In the genomic region with DNA sequence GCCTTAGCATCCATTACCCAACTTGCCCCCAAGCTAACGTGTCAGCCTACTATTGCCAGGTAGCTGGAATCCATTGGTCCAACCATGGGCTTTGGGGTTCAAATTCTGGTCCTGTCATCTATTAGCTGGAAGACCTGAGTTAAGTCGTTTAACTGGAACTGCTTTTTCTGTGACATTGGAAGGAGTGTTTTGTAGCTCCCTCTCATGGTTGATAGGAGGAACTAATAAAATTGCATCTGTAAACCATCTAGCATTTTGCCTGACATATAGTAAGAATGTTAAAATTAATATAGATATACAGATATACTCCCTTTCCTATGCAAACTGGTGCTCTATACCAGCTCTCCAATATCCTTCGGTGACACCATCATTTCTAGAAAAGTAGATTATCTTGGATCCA, we compare ENCODE assay signal across 12 cellular contexts. TPM values are rescaled to one million over a fixed set of nuclear protein-coding genes. Genes with fewer than 3 reads are reported as not detected.
DNase-seq lines count a peak whose midpoint lies in the region; ATAC-seq, FAIRE-seq and TF ChIP-seq lines count a peak whose summit lies in the region.
"Had no signal": no experiment of that assay in that cellular context is flagged by ENCODE, and none has a peak within 500 bp of the region (broad histone marks: within the 10 kb centered on the region; RNA-seq: fewer than 3 reads in every experiment).

No MANE protein-coding gene starts in this region.

- H3K9ac ChIP-seq in H9 (ENCODE audit: extremely low read depth, insufficient read length, low read length) (no peak overlapping the region), SU-DHL-6 (ENCODE audit: low read length) (no peak overlapping the region), keratinocyte (ENCODE audit: control insufficient read depth, extremely low read depth, insufficient read depth, low read length) (no peak overlapping the region)

- peaks cover 3% of the 10 kb centered on the region for H3K23me2 ChIP-seq in H9 (ENCODE audit: insufficient read length, low read depth, low read length, poor library complexity, severe bottlenecking)

- no peaks in the 10 kb centered on the region for H3K79me2 ChIP-seq in H9 (ENCODE audit: insufficient read depth, low read length)
- H3K79me2 ChIP-seq in SU-DHL-6 (ENCODE audit: insufficient read depth, low read length): no peaks in the 10 kb centered on the region
- H3K79me2 ChIP-seq in keratinocyte (ENCODE audit: control insufficient read depth, insufficient read depth, low read length): no peaks in the 10 kb centered on the region

- no peaks in the 10 kb centered on the region for H3K9me3 ChIP-seq in H9 (ENCODE audit: control insufficient read depth, low read depth, low read length)
- H3K9me3 ChIP-seq in SU-DHL-6 (ENCODE audit: insufficient read depth, low read length): no peaks in the 10 kb centered on the region
- no peaks in the 10 kb centered on the region for H3K9me3 ChIP-seq in keratinocyte (ENCODE audit: control insufficient read depth, low read depth, low read length)

- H2BK5ac ChIP-seq in H9 (ENCODE audit: insufficient read length, low read length): no peak overlapping the region

- H4K5ac ChIP-seq in H9 (ENCODE audit: insufficient read length, low read depth, low read length): no peak overlapping the region

- dilution Hi-C loops in keratinocyte (cut with MboI; ENCODE audit: extremely low pct_ligation_motif_present, low sequenced_read_pairs): loop anchor here (25.0 kb wide), 1 partner anchor 327 kb away; no protein-coding TSS in a partner anchor

- no peak for ATAC-seq in HG02884 (IDR thresholded peaks at IDR 0.05; ENCODE audit: unreplicated experiment)

- H3F3A ChIP-seq in SU-DHL-6 (ENCODE audit: insufficient read depth): no peaks in the 10 kb centered on the region

- H3K9me3 Mint-ChIP-seq in H9: peaks cover 0 to 3% of the 10 kb centered on the region in 2 experiments; a peak in 1 of 5 replicates
- H3K9me3 Mint-ChIP-seq: stimulated activated naive CD8-positive, alpha-beta T cell treated with anti-CD3 and anti-CD28 coated beads, Interleukin-15, Interleukin-2, amounts not matched to agents 100 ng/mL and 50 ng/mL, for 24 hours had no signal

- H3K9me1 ChIP-seq in keratinocyte (ENCODE audit: control insufficient read depth, extremely low read depth, insufficient read depth, low read length): no peaks in the 10 kb centered on the region

- no peak overlapping the region for H3T11ph ChIP-seq in H9 (ENCODE audit: low read length)

- H2AFZ ChIP-seq in H9 (ENCODE audit: low read length) (no peak overlapping the region), SU-DHL-6 (ENCODE audit: low read depth, low read length, severe bottlenecking) (no peak overlapping the region), keratinocyte (ENCODE audit: control insufficient read depth, low read length) (no peak overlapping the region)

- H3K4me1 Mint-ChIP-seq in H9: peaks cover 17% of the 10 kb centered on the region in 2 experiments

- H3K4me1 ChIP-seq in H9 (ENCODE audit: insufficient read depth, low read length) (no peaks in the 10 kb centered on the region), keratinocyte (ENCODE audit: control insufficient read depth, extremely low read depth, insufficient read depth, low read length) (peaks cover 33% of the 10 kb centered on the region)

- H4K91ac ChIP-seq in H9 (ENCODE audit: insufficient read length, low read depth, low read length): no peak overlapping the region

- no peak overlapping the region for H3K27ac ChIP-seq in H9 (ENCODE audit: insufficient read length, low read depth, low read length)
- no peak overlapping the region for H3K27ac ChIP-seq in SU-DHL-6 (ENCODE audit: low read depth, low read length)
- no peak overlapping the region for H3K27ac ChIP-seq in keratinocyte (ENCODE audit: control insufficient read depth, insufficient read depth, low read length)
- H3K27ac ChIP-seq: coronary artery had no signal

- no peak overlapping the region for H3K56ac ChIP-seq in H9 (ENCODE audit: insufficient read length, low read depth, low read length)

- H4K20me1 ChIP-seq in H9 (ENCODE audit: control insufficient read depth, insufficient read depth, insufficient read length): no peaks in the 10 kb centered on the region
- no peaks in the 10 kb centered on the region for H4K20me1 ChIP-seq in SU-DHL-6 (ENCODE audit: low read depth, low read length)
- H4K20me1 ChIP-seq in keratinocyte (ENCODE audit: control insufficient read depth, extremely low read depth, insufficient read depth, low read length): no peaks in the 10 kb centered on the region

- H3K18ac ChIP-seq in H9 (ENCODE audit: insufficient read length, low read depth, low read length): no peak overlapping the region

- no peak overlapping the region for H2BK15ac ChIP-seq in H9 (ENCODE audit: low read depth, low read length)

- H3K27ac Mint-ChIP-seq in H9: no peak overlapping the region
- H3K27ac Mint-ChIP-seq: stimulated activated naive CD8-positive, alpha-beta T cell treated with anti-CD3 and anti-CD28 coated beads, Interleukin-15, Interleukin-2, amounts not matched to agents 100 ng/mL and 50 ng/mL, for 24 hours had no signal

- WGBS in H9 (ENCODE audit: extremely low coverage, insufficient read length, low lambda C conversion rate): no CpG with 5 or more reads among the region's 3 CpGs

- H3K4me3 ChIP-seq in SU-DHL-6 (ENCODE audit: insufficient read depth, low read length, poor library complexity, severe bottlenecking): no peak overlapping the region
- H3K4me3 ChIP-seq in keratinocyte (ENCODE audit: control insufficient read depth in 2 of 3, extremely low read depth in 1 of 3, insufficient read depth in 2 of 3, low read depth in 1 of 3, low read length in 3 of 3): no peak overlapping the region
- H3K4me3 ChIP-seq: coronary artery had no signal

- H3K36me3 Mint-ChIP-seq in H9 (ENCODE audit: insufficient read depth in 1 of 3, low read depth in 3 of 3): no peaks in the 10 kb centered on the region

- H2AK5ac ChIP-seq in H9 (ENCODE audit: insufficient read length, low read length): no peak overlapping the region

- H3K9me2 ChIP-seq in SU-DHL-6 (replicated peaks; ENCODE audit: insufficient read depth, low read length): no peaks in the 10 kb centered on the region

- no peak overlapping the region for H4K8ac ChIP-seq in H9 (replicated peaks; ENCODE audit: insufficient read length, low read depth, low read length)

- H3K4me2 ChIP-seq in H9 (ENCODE audit: insufficient read depth, insufficient read length, low read length) (no peak overlapping the region), SU-DHL-6 (ENCODE audit: low read depth, low read length, poor library complexity, severe bottlenecking) (no peak overlapping the region), keratinocyte (ENCODE audit: control insufficient read depth, extremely low read depth, insufficient read depth, low read depth, low read length) (no peak overlapping the region)

- H3K14ac ChIP-seq in H9 (ENCODE audit: insufficient read depth, low read length): no peak overlapping the region

- DNase-seq in CD1c-positive myeloid dendritic cell (ENCODE audit: extremely low spot score): peak; percentile 10
- peak; percentile 11 for DNase-seq in H9
- DNase-seq in keratinocyte (ENCODE audit: low read depth, low spot score): no peak
- DNase-seq in AG08396 (ENCODE audit: low spot score): no peak
- no peak for DNase-seq in COLO829 (ENCODE audit: low spot score)
- DNase-seq in T-helper 9 cell: no peak
- DNase-seq: hippocampal formation, NCI-H226 had no signal

- peak; percentile 58 for TF ChIP-seq CTCF in H9 (conservative IDR thresholded peaks at IDR 0.05)
- peak; percentile 17 for TF ChIP-seq CTCF in SU-DHL-6 (IDR thresholded peaks at IDR 0.05; ENCODE audit: insufficient read depth, low read length, poor library complexity, severe bottlenecking)
- peak in 1 of 3 experiments; percentile 40 for TF ChIP-seq CTCF in keratinocyte (optimal IDR thresholded peaks at IDR 0.05 in 1 of 3, IDR thresholded peaks at IDR 0.05 in 1 of 3, conservative IDR thresholded peaks at IDR 0.05 in 1 of 3; ENCODE audit: extremely low read depth in 1 of 3, insufficient read depth in 2 of 3, low read length in 3 of 3)

- FAIRE-seq in keratinocyte (lab: Jason Lieb, UNC): peak; percentile 23

- no peak overlapping the region for H3K4ac ChIP-seq in H9 (ENCODE audit: low read depth, low read length)

- no peak overlapping the region for H2BK20ac ChIP-seq in H9 (ENCODE audit: low read depth, low read length, poor library complexity, severe bottlenecking)

- H3K27me3 ChIP-seq in H9 (ENCODE audit: insufficient read depth, low read length) (no peaks in the 10 kb centered on the region), SU-DHL-6 (ENCODE audit: low read length) (no peaks in the 10 kb centered on the region), keratinocyte (ENCODE audit: control insufficient read depth, extremely low read depth, insufficient read depth, low read length) (peaks cover 6% of the 10 kb centered on the region)

- H2BK12ac ChIP-seq in H9 (ENCODE audit: insufficient read length, low read depth, low read length): no peak overlapping the region

- H3K36me3 ChIP-seq in SU-DHL-6 (ENCODE audit: low read length) (no peaks in the 10 kb centered on the region), keratinocyte (ENCODE audit: control insufficient read depth in 2 of 2, extremely low read depth in 1 of 2, insufficient read depth in 2 of 2, low read length in 2 of 2) (no peaks in the 10 kb centered on the region)

- no peak overlapping the region for H3K23ac ChIP-seq in H9 (ENCODE audit: insufficient read length, low read depth, low read length)

- H2BK120ac ChIP-seq in H9 (ENCODE audit: low read depth, low read length, poor library complexity, severe bottlenecking): no peak overlapping the region

- no peak overlapping the region for H3K4me3 Mint-ChIP-seq in H9
- H3K4me3 Mint-ChIP-seq: stimulated activated naive CD8-positive, alpha-beta T cell treated with anti-CD3 and anti-CD28 coated beads, Interleukin-15, Interleukin-2, amounts not matched to agents 100 ng/mL and 50 ng/mL, for 24 hours had no signal

- H3K27me3 Mint-ChIP-seq in H9 (ENCODE audit: low read depth): peaks cover 22% of the 10 kb centered on the region

- no peaks in the 10 kb centered on the region for H3K79me1 ChIP-seq in H9 (ENCODE audit: insufficient read depth, low read depth, low read length, poor library complexity, severe bottlenecking)

RNA-seq across cellular contexts. Expression of a gene that starts 23.8 kb away (rescaled TPM):
- 20.9 and 23.1 TPM in 2 replicates for total RNA-seq in H9 (2021)
- 4.6 to 7.1 TPM (median 4.9 TPM) in 3 replicates for polyA plus RNA-seq in keratinocyte
- 7.2 TPM for polyA plus RNA-seq in keratinocyte (2011; ENCODE audit: low read depth)
- polyA plus RNA-seq in keratinocyte (2011; cell fraction: cytosol; rRNA removed): 2.4 and 4.5 TPM in 2 replicates
- polyA plus RNA-seq in keratinocyte (2011; cell fraction: nucleus; rRNA removed): 9.3 and 11.9 TPM in 2 replicates
- polyA plus RNA-seq in keratinocyte (2012; ENCODE audit: low replicate concordance): 4.7 and 7.4 TPM in 2 replicates
- polyA minus RNA-seq in keratinocyte: 1.5 to 10.9 TPM (median 4.2 TPM) in 3 replicates
- polyA minus RNA-seq in keratinocyte (2011; cell fraction: cytosol; rRNA and poly(A)+ RNA removed): 7.3 TPM
- 8.0 and 15.1 TPM in 2 replicates for polyA minus RNA-seq in keratinocyte (2011; cell fraction: nucleus; rRNA and poly(A)+ RNA removed)

Comparison
In these comparisons a context has a peak if more than half of its experiments do, and no peak if none do; other contexts are left out.
1. DNase-seq: peak in CD1c-positive myeloid dendritic cell (single experiment) and H9 (single experiment); none in keratinocyte (single experiment), AG08396 (single experiment), COLO829 (single experiment) and T-helper 9 cell (single experiment).